In genomic region chr19:55487884-55488687, GRCh38 we compare ENCODE assay signal across 8 cellular contexts. TPM values are rescaled to one million over a fixed set of nuclear protein-coding genes. Genes with fewer than 3 reads are reported as not detected.
DNase-seq lines count a peak whose midpoint lies in the region; ATAC-seq, FAIRE-seq and TF ChIP-seq lines count a peak whose summit lies in the region.

TSS of gene SSC5D (plus strand) at chr19:55488436. CDS start at chr19:55488590, 154 bp downstream.

- H3K27ac Mint-ChIP-seq in activated T-helper 17 cell treated with anti-CD3 and anti-CD28 coated beads, Interleukin-2, amount 50 U/mL, for 72 hours = peak within 1 kb of the TSS; percentile 79

- no peaks in the 10 kb centered on the region for H3K9me3 Mint-ChIP-seq in activated T-helper 17 cell treated with anti-CD3 and anti-CD28 coated beads, Interleukin-2, amount 50 U/mL, for 72 hours

- peak within 1 kb of the TSS; percentile 48 to 96 (median 85) for H3K27ac ChIP-seq in stomach

- H3K36me3 ChIP-seq in iPS-15b (ENCODE audit: control insufficient read depth, insufficient read depth, low read length) = peaks cover 2% of the 10 kb centered on the region
- H3K36me3 ChIP-seq in stomach = peaks cover 4 to 11% (median 7%) of the 10 kb centered on the region in 4 donors

- DNase-seq in NCI-H82 (lab: John Stamatoyannopoulos, UW) = peak; percentile 27
- no peak for DNase-seq in NCI-H82 treated with DMSO at 0.1 percent for 48 hours (lab: John Stamatoyannopoulos, UW; ENCODE audit: unreplicated experiment)
- DNase-seq in stomach = no peak
- no peak for DNase-seq in NCI-H748 (lab: John Stamatoyannopoulos, UW; ENCODE audit: unreplicated experiment)
- no peak for DNase-seq in HTR-8/SVneo (ENCODE audit: insufficient read length, low spot score)
- no peak for DNase-seq in activated CD8-positive, alpha-beta memory T cell treated with anti-CD3 and anti-CD28 coated beads, Interleukin-2, amount 50 U/mL, for 48 hours

- H3K9me3 ChIP-seq in iPS-15b (ENCODE audit: control insufficient read depth, insufficient read depth, low read length) (no peaks in the 10 kb centered on the region), stomach (no peaks in the 10 kb centered on the region)

- FAIRE-seq in HTR-8/SVneo (lab: Jason Lieb, UNC) = no peak

- intact Hi-C loops in stomach (cut with DNase I; ENCODE audit: low total_unique reads) = no loop called here

- TF ChIP-seq EP300 in stomach (IDR thresholded peaks at IDR 0.05) = no peak

- H3K27me3 Mint-ChIP-seq in activated T-helper 17 cell treated with anti-CD3 and anti-CD28 coated beads, Interleukin-2, amount 50 U/mL, for 72 hours = peaks cover 4% of the 10 kb centered on the region

- H3K4me1 Mint-ChIP-seq in activated T-helper 17 cell treated with anti-CD3 and anti-CD28 coated beads, Interleukin-2, amount 50 U/mL, for 72 hours = peaks cover 5% of the 10 kb centered on the region

- H3K9ac ChIP-seq in iPS-15b (ENCODE audit: low read depth, low read length) = peak within 1 kb of the TSS; percentile 70

- H3K36me3 Mint-ChIP-seq in activated T-helper 17 cell treated with anti-CD3 and anti-CD28 coated beads, Interleukin-2, amount 50 U/mL, for 72 hours (ENCODE audit: low read depth) = no peaks in the 10 kb centered on the region

- peak within 1 kb of the TSS; percentile 39 for H3K4me3 Mint-ChIP-seq in activated T-helper 17 cell treated with anti-CD3 and anti-CD28 coated beads, Interleukin-2, amount 50 U/mL, for 72 hours

- ATAC-seq in activated T-helper 17 cell treated with anti-CD3 and anti-CD28 coated beads, Interleukin-2, amount 50 U/mL, for 72 hours (replicated peaks) = no peak

- peak within 1 kb of the TSS; percentile 46 for H3K4me3 ChIP-seq in iPS-15b (ENCODE audit: low read depth, low read length)
- peak within 1 kb of the TSS in 3 of 4 donors; percentile 16 to 33 (median 18) for H3K4me3 ChIP-seq in stomach

- no peak for TF ChIP-seq POLR2A in stomach (IDR thresholded peaks at IDR 0.05)

- 14 to 19% (median 15%) methylated on average over 5 to 22 of the region's 22 CpGs for WGBS in stomach, 5 donors

- H3K4me1 ChIP-seq in iPS-15b (ENCODE audit: control insufficient read depth, insufficient read depth, low read length) = peaks cover 17% of the 10 kb centered on the region
- H3K4me1 ChIP-seq in stomach = peaks cover 41 to 93% (median 71%) of the 10 kb centered on the region in 4 donors

- no peak for TF ChIP-seq CTCF in stomach (IDR thresholded peaks at IDR 0.05)

- no peaks in the 10 kb centered on the region for H3K27me3 ChIP-seq in iPS-15b (ENCODE audit: control insufficient read depth, insufficient read depth, low read length)
- H3K27me3 ChIP-seq in stomach = peaks cover 0 to 67% (median 10%) of the 10 kb centered on the region in 3 donors

RNA-seq across cellular contexts. Expression of gene SSC5D, which starts in this region (rescaled TPM):
- under 1 TPM; 0.41 to 0.69 TPM for total RNA-seq in activated T-helper 17 cell treated with anti-CD3 and anti-CD28 coated beads, Interleukin-2, amount 50 U/mL, for 72 hours
- 10 to 100 TPM in 2 of 5 donors, 1 to 10 TPM in 2, not detected in 1; 2.2 to 15.1 (median 9.8) TPM for total RNA-seq in stomach
- under 1 TPM; 0.46 to 0.87 (median 0.80) TPM for polyA plus RNA-seq in stomach
